ENCODE assay signal across 18 cellular contexts in genomic region chr2:206863721-206864120, GRCh38.
"Had no signal": no experiment of that assay in that cellular context is flagged by ENCODE, and none has a peak within 500 bp of the region (broad histone marks: within the 10 kb centered on the region; RNA-seq: fewer than 3 reads in every experiment).

No MANE protein-coding gene starts in this region.

- H2AFZ ChIP-seq: hepatocyte had no signal

- DNase-seq: activated gamma-delta T cell treated with Interleukin-2 at 50 U/mL for 16 hours; activated T-cell treated with anti-CD3 and anti-CD28 coated beads, Interleukin-2, amount 50 U/mL, for 1 hour; aorta; brain microvascular endothelial cell; cerebellar nuclear complex; endodermal cell; foreskin keratinocyte; immature natural killer cell; posterior cingulate gyrus; retina; spleen; stimulated activated CD4-positive, alpha-beta T cell treated with anti-CD3 and anti-CD28 coated beads, Interleukin-4, amount 100 ng/mL, for 24 hours; substantia nigra; T-helper 9 cell; tibial artery had no signal

- H3K9me3 ChIP-seq: spleen, tibial artery had no signal

- H3K4me1 ChIP-seq: foreskin keratinocyte, spleen, tibial artery had no signal

- H3K27me3 ChIP-seq: brain microvascular endothelial cell, foreskin keratinocyte, hepatocyte, spleen, tibial artery had no signal

- H3K4me2 ChIP-seq: hepatocyte had no signal

- H3K4me3 ChIP-seq: coronary artery, hepatocyte, spleen, tibial artery had no signal

- H3K36me3 ChIP-seq: brain microvascular endothelial cell, spleen, tibial artery had no signal

- H3K27ac ChIP-seq: brain microvascular endothelial cell, coronary artery, epithelial cell of prostate, hepatocyte, spleen, tibial artery had no signal
